ENCODE assay signal across 8 cellular contexts in the genomic region with DNA sequence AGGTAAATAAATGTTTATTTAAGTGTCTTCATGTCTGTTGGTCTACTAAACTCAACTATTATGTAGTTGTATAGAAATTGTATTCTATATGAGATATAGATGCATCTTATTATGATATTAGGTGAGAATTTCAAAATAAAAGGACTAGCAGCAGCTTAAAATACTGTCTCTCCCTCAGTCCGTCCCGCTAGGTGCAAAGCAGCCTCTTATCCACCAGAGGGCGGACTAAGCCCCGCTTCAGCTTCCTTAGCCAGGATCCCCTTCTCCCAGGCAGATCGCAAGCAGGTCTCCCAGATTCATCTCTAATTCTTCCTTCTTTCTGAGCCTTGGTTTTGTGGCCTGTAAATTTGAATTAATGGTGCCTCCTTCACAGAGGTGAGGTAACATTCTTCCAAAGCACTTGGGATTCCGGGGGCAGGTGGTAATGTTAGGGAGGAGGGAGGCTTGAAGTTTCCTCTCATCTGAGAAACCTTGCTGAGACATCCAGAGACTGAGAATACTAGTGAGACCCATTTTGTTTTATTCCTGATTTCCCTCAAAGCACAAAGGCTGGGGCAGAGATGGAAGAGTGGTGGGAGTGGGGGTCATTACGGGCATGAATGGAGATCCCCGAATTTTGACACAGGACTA. TPM values are rescaled to one million over a fixed set of nuclear protein-coding genes. Genes with fewer than 3 reads are reported as not detected.
DNase-seq lines count a peak whose midpoint lies in the region; ATAC-seq and TF ChIP-seq lines count a peak whose summit lies in the region.

No MANE protein-coding gene starts in this region.

- peak overlapping the region; percentile 45 for H2AFZ ChIP-seq in neural progenitor cell (replicated peaks)

- in situ Hi-C loops in Caki2 (cut with HindIII; ENCODE audit: low pct_unique_long_range_greater_than_20kb, low sequenced_read_pairs), result no loop called here

- no peak overlapping the region for H3K4me2 ChIP-seq in neural progenitor cell

- no peaks in the 10 kb centered on the region for H3K36me3 Mint-ChIP-seq in activated T-cell treated with anti-CD3 and anti-CD28 coated beads, Interleukin-2, amount 50 U/mL, for 24 hours (ENCODE audit: low read depth)
- H3K36me3 Mint-ChIP-seq in neural progenitor cell, result no peaks in the 10 kb centered on the region

- TF ChIP-seq CTCF in neural progenitor cell (IDR thresholded peaks at IDR 0.05) (peak; percentile 93), thyroid gland (IDR thresholded peaks at IDR 0.05) (peak; percentile 65 to 91 (median 74))

- H3K27me3 ChIP-seq in neural progenitor cell, result peaks cover 5% of the 10 kb centered on the region
- no peaks in the 10 kb centered on the region for H3K27me3 ChIP-seq in thyroid gland

- H3K27ac ChIP-seq in neural progenitor cell, result no peak overlapping the region
- H3K27ac ChIP-seq in thyroid gland, result no peak overlapping the region

- peak; percentile 52 for DNase-seq in Caki2 (ENCODE audit: low read depth)
- DNase-seq in NOMO-1 treated with DMSO at 0.1 percent for 48 hours (lab: John Stamatoyannopoulos, UW; ENCODE audit: unreplicated experiment), result peak; percentile 46
- peak; percentile 61 for DNase-seq in activated T-cell treated with anti-CD3 and anti-CD28 coated beads, Interleukin-2, amount 50 U/mL, for 24 hours
- peak; percentile 85 for DNase-seq in fibroblast of peridontal ligament (ENCODE audit: extremely low read depth)
- DNase-seq in neural progenitor cell (ENCODE audit: low spot score), result peak; percentile 81
- peak; percentile 60 to 74 for DNase-seq in thyroid gland

- no peaks in the 10 kb centered on the region for H3F3A ChIP-seq in neural progenitor cell (ENCODE audit: low read depth)

- no peak overlapping the region for H3K4me3 Mint-ChIP-seq in activated T-cell treated with anti-CD3 and anti-CD28 coated beads, Interleukin-2, amount 50 U/mL, for 24 hours
- H3K4me3 Mint-ChIP-seq in neural progenitor cell, result no peak overlapping the region

- H3K9me3 ChIP-seq in neural progenitor cell (ENCODE audit: low read depth) (no peaks in the 10 kb centered on the region), thyroid gland (no peaks in the 10 kb centered on the region)

- peaks cover 2% of the 10 kb centered on the region for H3K4me1 Mint-ChIP-seq in activated T-cell treated with anti-CD3 and anti-CD28 coated beads, Interleukin-2, amount 50 U/mL, for 24 hours (ENCODE audit: low read depth)
- peaks cover 3% of the 10 kb centered on the region for H3K4me1 Mint-ChIP-seq in neural progenitor cell

- WGBS in thyroid gland, 2 donors, result 25 to 26% methylated on average over 8 of the region's 8 CpGs

- intact Hi-C loops in thyroid gland (cut with DNase I), result no loop called here

- H3K36me3 ChIP-seq in neural progenitor cell (no peaks in the 10 kb centered on the region), thyroid gland (no peaks in the 10 kb centered on the region)

- H3K9me3 Mint-ChIP-seq in activated T-cell treated with anti-CD3 and anti-CD28 coated beads, Interleukin-2, amount 50 U/mL, for 24 hours, result no peaks in the 10 kb centered on the region
- peaks cover 13% of the 10 kb centered on the region for H3K9me3 Mint-ChIP-seq in neural progenitor cell

- ATAC-seq in GM19351 (IDR thresholded peaks at IDR 0.05; ENCODE audit: unreplicated experiment) (peak; percentile 91), HG03460 (IDR thresholded peaks at IDR 0.05; ENCODE audit: unreplicated experiment) (peak; percentile 80)

- peaks cover 28% of the 10 kb centered on the region for H3K27me3 Mint-ChIP-seq in activated T-cell treated with anti-CD3 and anti-CD28 coated beads, Interleukin-2, amount 50 U/mL, for 24 hours
- H3K27me3 Mint-ChIP-seq in neural progenitor cell (ENCODE audit: insufficient read depth, low read depth), result peaks cover 6% of the 10 kb centered on the region

- H3K27ac Mint-ChIP-seq in activated T-cell treated with anti-CD3 and anti-CD28 coated beads, Interleukin-2, amount 50 U/mL, for 24 hours, result no peak overlapping the region
- H3K27ac Mint-ChIP-seq in neural progenitor cell, result no peak overlapping the region

- no peak for TF ChIP-seq POLR2A in thyroid gland (IDR thresholded peaks at IDR 0.05)

- H3K4me1 ChIP-seq in neural progenitor cell (no peaks in the 10 kb centered on the region), thyroid gland (no peaks in the 10 kb centered on the region)

- H3K9ac ChIP-seq in neural progenitor cell, result no peak overlapping the region

- H3K79me2 ChIP-seq in neural progenitor cell (ENCODE audit: low read depth), result no peaks in the 10 kb centered on the region

- no peak overlapping the region for H3K4me3 ChIP-seq in neural progenitor cell
- no peak overlapping the region for H3K4me3 ChIP-seq in thyroid gland (replicated peaks in 1 of 3)

- H4K20me1 ChIP-seq in neural progenitor cell (ENCODE audit: low read depth), result no peaks in the 10 kb centered on the region

RNA-seq across cellular contexts. Expression of a gene that starts 13.5 kb away (rescaled TPM):
- total RNA-seq in Caki2 (2014; rRNA removed; shearing (Covaris generic); ENCODE audit: low replicate concordance), result not detected in 2 replicates
- total RNA-seq in neural progenitor cell (ENCODE audit: low replicate concordance) (0.09 and 0.87 TPM in 2 replicates), thyroid gland (1 to 10 TPM in 1 of 4 donors, under 1 TPM in 2, not detected in 1; 0.38 to 1.2 (median 0.54) TPM)

RNA-seq across cellular contexts. Expression of a gene that starts 27.8 kb away (rescaled TPM):
- not detected in 2 replicates for total RNA-seq in Caki2 (2014; rRNA removed; shearing (Covaris generic); ENCODE audit: low replicate concordance)
- total RNA-seq in neural progenitor cell (ENCODE audit: low replicate concordance), result 0.62 and 3.1 TPM in 2 replicates
- total RNA-seq in thyroid gland, result 10 to 100 TPM in 1 of 4 donors, 1 to 10 TPM in 1, under 1 TPM in 2; 0.33 to 20.3 (median 2.4) TPM
